Comparison of ENCODE assay signal across 33 cellular contexts in the genomic region with DNA sequence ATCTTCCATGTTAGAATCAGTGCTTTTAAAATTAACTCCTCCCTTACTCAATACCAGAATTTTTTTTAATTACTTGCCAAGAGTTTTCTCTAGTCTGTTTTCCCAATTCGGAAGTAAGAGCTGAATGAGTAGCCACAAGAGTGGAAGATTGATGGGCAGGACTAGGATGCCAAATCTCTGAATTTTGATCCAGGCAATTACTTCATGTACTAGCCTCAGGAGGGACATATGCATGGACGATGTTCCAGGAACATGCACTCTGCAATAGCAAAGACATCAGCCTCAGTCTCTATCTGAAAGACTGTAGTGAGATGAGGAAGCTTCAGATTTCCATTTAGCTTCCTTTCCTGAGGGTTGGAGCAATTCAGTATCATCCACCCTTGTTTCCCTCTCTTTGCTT.
DNase-seq lines count a peak whose midpoint lies in the region; ATAC-seq and TF ChIP-seq lines count a peak whose summit lies in the region.
"Had no signal": no experiment of that assay in that cellular context is flagged by ENCODE, and none has a peak within 500 bp of the region (broad histone marks: within the 10 kb centered on the region; RNA-seq: fewer than 3 reads in every experiment).

No MANE protein-coding gene starts in this region.

- peak in 1 of 2 donors; percentile 30 for TF ChIP-seq POLR2A in gastrocnemius medialis (IDR thresholded peaks at IDR 0.05)

- H3K4me1 ChIP-seq in GM23338 (ENCODE audit: insufficient read depth) (peaks cover 22% of the 10 kb centered on the region; the same call in 1 of the 2 replicates), psoas muscle (peaks cover 60% of the 10 kb centered on the region), gastrocnemius medialis (peaks cover 47 to 70% of the 10 kb centered on the region in 2 donors), skeletal muscle tissue (ENCODE audit: control insufficient read depth in 3 of 3, insufficient read depth in 3 of 3, low read length in 3 of 3) (peaks cover 28 to 43% (median 35%) of the 10 kb centered on the region in 3 donors)
- H3K4me1 ChIP-seq in CD8-positive, alpha-beta memory T cell (ENCODE audit: insufficient read depth, low read length): no peaks in the 10 kb centered on the region
- H3K4me1 ChIP-seq: A549, BE2C, Caco-2 had no signal

- no peaks in the 10 kb centered on the region for H3K79me2 ChIP-seq in GM23338 (replicated peaks; ENCODE audit: insufficient read depth)

- DNase-seq in GM23338 (ENCODE audit: low spot score) (no peak), psoas muscle (no peak), gastrocnemius medialis (peak; percentile 66 to 68), coronary artery (ENCODE audit: low spot score) (no peak), NCI-H1092 (lab: John Stamatoyannopoulos, UW) (no peak), type B pancreatic cell (ENCODE audit: extremely low spot score, unreplicated experiment) (no peak)
- no peak for DNase-seq in CD8-positive, alpha-beta memory T cell
- DNase-seq: 8988T; ACHN; AML-193; BE2C; Caco-2; Calu3; CD4-positive, alpha-beta memory T cell; CD4-positive, alpha-beta T cell; CD4-positive, CD25-positive, alpha-beta regulatory T cell; CD8-positive, alpha-beta T cell; COR-L47; DMS 273 treated with DMSO at 0.1 percent for 48 hours; DMS153; DMS53; DMS79; DMS79 treated with DMSO at 0.1 percent for 48 hours; DND-41; EL had no signal

- peaks cover 3% of the 10 kb centered on the region for H3K9me3 ChIP-seq in psoas muscle
- H3K9me3 ChIP-seq in gastrocnemius medialis: no peaks in the 10 kb centered on the region
- H3K9me3 ChIP-seq in skeletal muscle tissue (ENCODE audit: control insufficient read depth in 3 of 3, low read length in 3 of 3): no peaks in the 10 kb centered on the region
- H3K9me3 ChIP-seq in CD8-positive, alpha-beta memory T cell (ENCODE audit: low read length): no peaks in the 10 kb centered on the region
- H3K9me3 ChIP-seq: A549; BE2C; BLaER1; BLaER1 treated with 17β-estradiol and CSF1 and Interleukin-3, amounts not matched to agents 10 nM and 100 nM; Caco-2 had no signal

- peaks cover 17% of the 10 kb centered on the region for H3K9me2 ChIP-seq in GM23338 (ENCODE audit: insufficient read depth)

- 19 to 31% (median 22%) methylated on average over 2 of the region's 2 CpGs for WGBS in psoas muscle, 3 donors

- no peak overlapping the region for H3K4me2 ChIP-seq in GM23338
- H3K4me2 ChIP-seq: A549; BLaER1; BLaER1 treated with 17β-estradiol and CSF1 and Interleukin-3, amounts not matched to agents 10 nM and 100 nM had no signal

- H3K27ac ChIP-seq in GM23338 (ENCODE audit: low read depth) (no peak overlapping the region), psoas muscle (peak overlapping the region; percentile 92), gastrocnemius medialis (peak overlapping the region; percentile 85 to 98 (median 98)), skeletal muscle tissue (ENCODE audit: low read depth, low read length) (peak overlapping the region; percentile 92), coronary artery (no peak overlapping the region)
- no peak overlapping the region for H3K27ac ChIP-seq in CD8-positive, alpha-beta memory T cell (ENCODE audit: low read depth, low read length)
- H3K27ac ChIP-seq: 22Rv1; A549; BLaER1; BLaER1 treated with 17β-estradiol and CSF1 and Interleukin-3, amounts not matched to agents 10 nM and 100 nM; C4-2B had no signal

- H3K4me1 Mint-ChIP-seq in GM23338 (peaks cover 15% of the 10 kb centered on the region), type B pancreatic cell (ENCODE audit: unreplicated experiment) (no peaks in the 10 kb centered on the region)
- no peaks in the 10 kb centered on the region for H3K4me1 Mint-ChIP-seq in CD8-positive, alpha-beta memory T cell
- H3K4me1 Mint-ChIP-seq: B cell; CD14-positive monocyte; CD4-positive, alpha-beta memory T cell; CD4-positive, CD25-positive, alpha-beta regulatory T cell had no signal

- TF ChIP-seq CTCF in GM23338 (conservative IDR thresholded peaks at IDR 0.05; ENCODE audit: low read depth in 2 of 2) (no peak), psoas muscle (IDR thresholded peaks at IDR 0.05) (no peak), gastrocnemius medialis (IDR thresholded peaks at IDR 0.05 in 4 of 5, conservative IDR thresholded peaks at IDR 0.05 in 1 of 5) (no peak), coronary artery (IDR thresholded peaks at IDR 0.05) (no peak), type B pancreatic cell (conservative IDR thresholded peaks at IDR 0.05) (no peak)

- H2AFZ ChIP-seq in GM23338: 0 out of 2 replicates have a peak overlapping the region, but pooled peaks have one; percentile 56

- H3F3A ChIP-seq in GM23338 (replicated peaks; ENCODE audit: low read depth): no peaks in the 10 kb centered on the region

- no peaks in the 10 kb centered on the region for H3K27me3 Mint-ChIP-seq in GM23338 (ENCODE audit: insufficient read depth, low read depth, poor library complexity)
- peaks cover 3 to 4% of the 10 kb centered on the region in 2 donors for H3K27me3 Mint-ChIP-seq in CD8-positive, alpha-beta memory T cell
- H3K27me3 Mint-ChIP-seq in type B pancreatic cell: peaks cover 39% of the 10 kb centered on the region
- H3K27me3 Mint-ChIP-seq: B cell had no signal

- intact Hi-C loops in psoas muscle (cut with DNase I): no loop called here
- intact Hi-C loops in gastrocnemius medialis (cut with DNase I; ENCODE audit: low total_unique reads): loop anchor here (1.0 kb wide), 1 partner anchor 23 kb away; no protein-coding TSS in a partner anchor

- H3K4me3 ChIP-seq in GM23338 (no peak overlapping the region), psoas muscle (peak overlapping the region; percentile 28), gastrocnemius medialis (peak overlapping the region in 3 of 4 donors; percentile 8 to 36 (median 23)), skeletal muscle tissue (ENCODE audit: low read length in 3 of 3) (no peak overlapping the region), coronary artery (no peak overlapping the region)
- H3K4me3 ChIP-seq in CD8-positive, alpha-beta memory T cell (ENCODE audit: low read length): no peak overlapping the region
- H3K4me3 ChIP-seq: A549; BLaER1; BLaER1 treated with 17β-estradiol and CSF1 and Interleukin-3, amounts not matched to agents 10 nM and 100 nM had no signal

- H3K9ac ChIP-seq in skeletal muscle tissue (ENCODE audit: low read depth in 1 of 3, low read length in 3 of 3): no peak overlapping the region
- H3K9ac ChIP-seq: BLaER1; BLaER1 treated with 17β-estradiol and CSF1 and Interleukin-3, amounts not matched to agents 10 nM and 100 nM had no signal

- H3K36me3 Mint-ChIP-seq in GM23338 (ENCODE audit: low read depth): no peaks in the 10 kb centered on the region; the same call in 2 of the 3 replicates
- no peaks in the 10 kb centered on the region for H3K36me3 Mint-ChIP-seq in CD8-positive, alpha-beta memory T cell
- H3K36me3 Mint-ChIP-seq in type B pancreatic cell: no peaks in the 10 kb centered on the region
- H3K36me3 Mint-ChIP-seq: CD14-positive monocyte; CD4-positive, alpha-beta memory T cell; CD4-positive, CD25-positive, alpha-beta regulatory T cell; CD8-positive, alpha-beta T cell had no signal

- H3K9me3 Mint-ChIP-seq in GM23338: peaks cover under 1% of the 10 kb centered on the region; the same call in 1 of the 3 replicates
- H3K9me3 Mint-ChIP-seq in CD8-positive, alpha-beta memory T cell: peaks cover 0 to 8% (median 2%) of the 10 kb centered on the region in 5 donors
- H3K9me3 Mint-ChIP-seq in type B pancreatic cell: peaks cover 4% of the 10 kb centered on the region
- H3K9me3 Mint-ChIP-seq: CD4-positive, alpha-beta T cell had no signal

- no peaks in the 10 kb centered on the region for H3K27me3 ChIP-seq in GM23338 (ENCODE audit: insufficient read depth)
- H3K27me3 ChIP-seq in psoas muscle (ENCODE audit: insufficient read depth in 3 of 3, low read length in 2 of 3): no peaks in the 10 kb centered on the region
- no peaks in the 10 kb centered on the region for H3K27me3 ChIP-seq in gastrocnemius medialis
- H3K27me3 ChIP-seq in skeletal muscle tissue (ENCODE audit: control insufficient read depth in 3 of 3, insufficient read depth in 3 of 3, low read length in 3 of 3): no peaks in the 10 kb centered on the region
- no peaks in the 10 kb centered on the region for H3K27me3 ChIP-seq in CD8-positive, alpha-beta memory T cell (ENCODE audit: insufficient read depth, low read length, poor library complexity, severe bottlenecking)
- H3K27me3 ChIP-seq: BE2C; BLaER1; BLaER1 treated with 17β-estradiol and CSF1 and Interleukin-3, amounts not matched to agents 10 nM and 100 nM had no signal

- CTCF ChIA-PET in CD8-positive, alpha-beta memory T cell (lab: Charles Lee): no interaction called here

- H4K20me1 ChIP-seq in GM23338 (replicated peaks; ENCODE audit: insufficient read depth): no peaks in the 10 kb centered on the region
- H4K20me1 ChIP-seq: BLaER1; BLaER1 treated with 17β-estradiol and CSF1 and Interleukin-3, amounts not matched to agents 10 nM and 100 nM had no signal

- H3K4me3 Mint-ChIP-seq in GM23338 (no peak overlapping the region), type B pancreatic cell (no peak overlapping the region)
- no peak overlapping the region for H3K4me3 Mint-ChIP-seq in CD8-positive, alpha-beta memory T cell
- H3K4me3 Mint-ChIP-seq: B cell; CD14-positive monocyte; CD4-positive, alpha-beta memory T cell; CD4-positive, alpha-beta T cell; CD4-positive, CD25-positive, alpha-beta regulatory T cell; CD8-positive, alpha-beta T cell had no signal

- no peak for ATAC-seq in GM23338
- peak; percentile 17 to 73 (median 56) for ATAC-seq in psoas muscle
- peak; percentile 65 to 67 for ATAC-seq in gastrocnemius medialis
- ATAC-seq: A549; CD8-positive, alpha-beta T cell had no signal

- POLR2A ChIA-PET in CD8-positive, alpha-beta memory T cell (lab: Charles Lee): no interaction called here

- in situ Hi-C loops in gastrocnemius medialis (cut with MboI; ENCODE audit: low sequenced_read_pairs in 4 of 4): no loop called here

- no peaks in the 10 kb centered on the region for H3K36me3 ChIP-seq in GM23338 (ENCODE audit: insufficient read depth)
- no peaks in the 10 kb centered on the region for H3K36me3 ChIP-seq in psoas muscle (ENCODE audit: insufficient read depth in 1 of 2, low read depth in 1 of 2)
- H3K36me3 ChIP-seq in gastrocnemius medialis: no peaks in the 10 kb centered on the region
- peaks cover 0 to 3% (median 0%) of the 10 kb centered on the region in 3 donors for H3K36me3 ChIP-seq in skeletal muscle tissue (ENCODE audit: control insufficient read depth in 3 of 3, insufficient read depth in 3 of 3, low read length in 3 of 3)
- H3K36me3 ChIP-seq in CD8-positive, alpha-beta memory T cell (ENCODE audit: insufficient read depth, low read length): no peaks in the 10 kb centered on the region
- H3K36me3 ChIP-seq: BE2C; BLaER1; BLaER1 treated with 17β-estradiol and CSF1 and Interleukin-3, amounts not matched to agents 10 nM and 100 nM had no signal

- no peak overlapping the region for H3K27ac Mint-ChIP-seq in GM23338
- H3K27ac Mint-ChIP-seq in CD8-positive, alpha-beta memory T cell: no peak overlapping the region
- no peak overlapping the region for H3K27ac Mint-ChIP-seq in type B pancreatic cell
- H3K27ac Mint-ChIP-seq: B cell; CD14-positive monocyte; CD4-positive, alpha-beta T cell; CD4-positive, CD25-positive, alpha-beta regulatory T cell; CD8-positive, alpha-beta T cell had no signal

Comparison
In these comparisons a context has a peak if more than half of its experiments do, and no peak if none do; other contexts are left out.
1. DNase-seq: peak in gastrocnemius medialis (2 of 2); none in GM23338 (single experiment), psoas muscle (0 of 2), coronary artery (single experiment), CD8-positive, alpha-beta memory T cell (0 of 5), NCI-H1092 (single experiment) and type B pancreatic cell (single experiment).
2. H3K27ac ChIP-seq: peak in psoas muscle (single experiment), gastrocnemius medialis (4 of 4) and skeletal muscle tissue (single experiment); none in GM23338 (single experiment), coronary artery (0 of 2) and CD8-positive, alpha-beta memory T cell (single experiment).
3. H3K4me3 ChIP-seq: peak in psoas muscle (single experiment) and gastrocnemius medialis (3 of 4); none in GM23338 (single experiment), skeletal muscle tissue (0 of 3), coronary artery (single experiment) and CD8-positive, alpha-beta memory T cell (single experiment).